In the genomic region with DNA sequence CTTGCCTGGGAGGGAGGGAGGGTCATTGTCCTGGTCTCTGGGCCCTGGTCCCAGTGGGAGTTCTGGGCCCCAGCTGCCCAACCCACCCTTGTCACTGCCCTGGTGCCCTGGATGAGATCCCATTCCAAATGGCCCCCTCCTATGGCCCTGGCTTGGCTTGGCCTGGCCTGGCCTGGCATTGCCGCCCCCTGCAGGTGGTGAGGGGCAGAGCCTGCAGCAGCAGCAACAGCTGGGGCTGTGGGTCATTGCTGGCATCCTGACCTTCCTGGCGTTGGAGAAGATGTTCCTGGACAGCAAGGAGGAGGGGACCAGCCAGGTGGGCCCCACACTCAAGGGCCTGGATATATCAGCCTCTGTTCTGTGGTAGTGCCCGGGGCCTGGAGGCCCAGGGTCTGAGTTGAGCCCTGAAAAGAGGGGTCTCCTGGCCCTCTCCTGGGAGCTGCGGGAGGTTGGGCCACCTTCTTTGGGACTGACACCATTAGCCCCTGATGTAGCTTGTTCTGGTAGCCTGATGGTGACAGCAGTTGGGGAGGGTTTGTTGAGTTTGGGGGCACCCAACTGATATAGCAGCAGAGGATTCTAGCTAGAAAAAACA, we compare ENCODE assay signal across 1 cellular context.
TF ChIP-seq lines count a peak whose summit lies in the region.

No MANE protein-coding gene starts in this region.

TF ChIP-seq in IMR-90, 13 proteins besides CTCF, POLR2A, EP300 and RAD21:
- TF ChIP-seq, protein P1, sequence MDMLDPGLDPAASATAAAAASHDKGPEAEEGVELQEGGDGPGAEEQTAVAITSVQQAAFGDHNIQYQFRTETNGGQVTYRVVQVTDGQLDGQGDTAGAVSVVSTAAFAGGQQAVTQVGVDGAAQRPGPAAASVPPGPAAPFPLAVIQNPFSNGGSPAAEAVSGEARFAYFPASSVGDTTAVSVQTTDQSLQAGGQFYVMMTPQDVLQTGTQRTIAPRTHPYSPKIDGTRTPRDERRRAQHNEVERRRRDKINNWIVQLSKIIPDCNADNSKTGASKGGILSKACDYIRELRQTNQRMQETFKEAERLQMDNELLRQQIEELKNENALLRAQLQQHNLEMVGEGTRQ (IDR thresholded peaks at IDR 0.05; ENCODE audit: low read depth, low read length) = no peak
- TF ChIP-seq FOS (IDR thresholded peaks at IDR 0.05; ENCODE audit: low read depth, low read length) = no peak
- TF ChIP-seq SMC3 (IDR thresholded peaks at IDR 0.05; ENCODE audit: low read depth, low read length) = 0 out of 2 replicates have a peak, but pooled peaks have one; percentile 22
